24 cellular contexts compared by ENCODE assay signal in genomic region chr2:168453404-168453803, GRCh38.
"Had no signal": no experiment of that assay in that cellular context is flagged by ENCODE, and none has a peak within 500 bp of the region (broad histone marks: within the 10 kb centered on the region; RNA-seq: fewer than 3 reads in every experiment).

No MANE protein-coding gene starts in this region.

- H3K27me3 ChIP-seq: dorsolateral prefrontal cortex, esophagus muscularis mucosa, foreskin keratinocyte, gastroesophageal sphincter, heart right ventricle had no signal

- H3K4me3 Mint-ChIP-seq: memory B cell; naive thymus-derived CD4-positive, alpha-beta T cell had no signal

- H3K36me3 Mint-ChIP-seq: memory B cell had no signal

- H3K9me3 Mint-ChIP-seq: memory B cell had no signal

- H3K4me3 ChIP-seq: coronary artery, dorsolateral prefrontal cortex, esophagus muscularis mucosa, gastroesophageal sphincter, heart right ventricle, left lung, lower lobe of right lung had no signal

- H3K9me3 ChIP-seq: esophagus muscularis mucosa, gastroesophageal sphincter, left lung, lower lobe of right lung had no signal

- H3K27ac ChIP-seq: coronary artery, dorsolateral prefrontal cortex, esophagus muscularis mucosa, foreskin keratinocyte, gastroesophageal sphincter, heart right ventricle, left lung, lower lobe of right lung had no signal

- H3K36me3 ChIP-seq: esophagus muscularis mucosa, gastroesophageal sphincter, heart right ventricle, left lung, lower lobe of right lung had no signal

- H3K27me3 Mint-ChIP-seq: naive thymus-derived CD4-positive, alpha-beta T cell had no signal

- H3K27ac Mint-ChIP-seq: memory B cell; naive thymus-derived CD4-positive, alpha-beta T cell had no signal

- FAIRE-seq: colon, endothelial cell of umbilical vein, frontal cortex, islet of Langerhans, keratinocyte had no signal

- H3K4me1 ChIP-seq: foreskin keratinocyte had no signal

- ATAC-seq: foreskin keratinocyte; gastroesophageal sphincter; heart right ventricle; left cardiac atrium; left lung; left ventricle myocardium superior; lower lobe of right lung; naive thymus-derived CD4-positive, alpha-beta T cell had no signal

- DNase-seq: dermis blood vessel endothelial cell; dorsolateral prefrontal cortex; effector CD4-positive, alpha-beta T cell; effector memory CD4-positive, alpha-beta T cell; head of caudate nucleus; heart right ventricle; hippocampal formation; left cardiac atrium; left lung; left ventricle myocardium superior; lower lobe of right lung; mesendoderm; midbrain; naive thymus-derived CD4-positive, alpha-beta T cell had no signal
